8 cellular contexts compared by ENCODE assay signal in the genomic region with DNA sequence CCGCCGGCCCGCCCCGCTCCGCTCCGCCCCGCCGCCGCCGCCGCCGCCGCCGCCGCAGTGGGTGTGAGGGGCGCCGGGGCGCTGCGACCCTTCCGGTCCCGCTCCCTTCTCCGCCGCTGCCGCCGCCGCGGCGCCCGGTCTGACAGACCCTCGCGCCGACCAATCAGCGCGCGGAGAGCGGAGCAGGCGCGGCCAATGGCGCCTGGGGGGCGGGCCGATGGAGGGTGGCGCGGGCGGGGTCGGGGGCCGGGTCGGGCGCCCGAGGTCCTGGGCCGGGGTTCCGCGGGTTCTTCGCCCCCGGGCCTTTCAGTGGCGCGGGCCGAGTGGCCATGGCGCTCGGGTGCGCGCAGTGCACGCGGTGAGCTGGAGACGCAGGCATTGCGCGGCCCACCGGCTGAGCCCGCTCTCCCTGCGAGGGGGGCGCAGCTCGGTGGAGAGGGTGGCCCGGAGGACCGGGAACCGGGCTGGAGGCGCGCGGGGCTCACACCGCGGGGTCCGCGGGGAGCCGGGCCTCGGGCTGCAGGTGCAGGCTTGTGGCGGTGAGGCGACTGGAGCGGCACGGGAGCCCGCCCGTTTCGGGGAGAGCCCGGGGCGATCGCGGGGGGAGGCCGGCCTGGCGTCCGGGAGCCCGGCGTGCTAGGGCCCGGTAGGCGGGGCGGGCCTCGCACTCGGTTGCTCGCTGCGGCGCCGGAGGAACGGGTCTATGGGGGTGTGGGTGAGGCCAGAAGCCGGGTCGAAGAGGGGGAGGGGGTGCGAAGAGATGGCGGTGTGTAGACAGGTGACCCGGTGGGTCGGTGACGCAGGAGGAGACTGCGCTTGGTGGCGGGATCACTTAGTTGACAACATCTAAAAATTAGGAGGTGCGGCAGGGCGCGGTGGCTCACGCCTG. TPM values are rescaled to one million over a fixed set of nuclear protein-coding genes. Genes with fewer than 3 reads are reported as not detected.
DNase-seq lines count a peak whose midpoint lies in the region; ATAC-seq and TF ChIP-seq lines count a peak whose summit lies in the region.

A gene (minus strand): TSS at position 141 of the 889 bp plus-strand sequence. CDS start 11,522 bp downstream, outside the sequence.

- TF ChIP-seq CTCF in ascending aorta (IDR thresholded peaks at IDR 0.05) = no peak

- H3K27ac ChIP-seq in ascending aorta = peak within 1 kb of the TSS; percentile 73 to 88
- H3K27ac ChIP-seq in aorta (ENCODE audit: low read depth in 1 of 2, low read length in 2 of 2) = peak within 1 kb of the TSS; percentile 48 to 81

- no peaks in the 10 kb centered on the region for H3K36me3 ChIP-seq in ascending aorta
- no peaks in the 10 kb centered on the region for H3K36me3 ChIP-seq in aorta (ENCODE audit: control insufficient read depth in 1 of 2, insufficient read depth in 2 of 2, low read length in 1 of 2)

- TF ChIP-seq POLR2A in GM15510 (IDR thresholded peaks at IDR 0.05; ENCODE audit: borderline replicate concordance, extremely low read depth, insufficient read length) = peak; percentile 59

- peaks cover 3 to 13% of the 10 kb centered on the region in 2 donors for H3K4me1 ChIP-seq in ascending aorta
- no peaks in the 10 kb centered on the region for H3K4me1 ChIP-seq in aorta (ENCODE audit: control insufficient read depth in 1 of 2, insufficient read depth in 2 of 2, low read length in 2 of 2)

- no peaks in the 10 kb centered on the region for H3K9me3 ChIP-seq in ascending aorta
- no peaks in the 10 kb centered on the region for H3K9me3 ChIP-seq in aorta (ENCODE audit: control insufficient read depth, low read length)

- 0 to 1% methylated on average over 79 to 122 of the region's 122 CpGs for WGBS in aorta, 2 donors

- DNase-seq in NCI-H1105 (lab: John Stamatoyannopoulos, UW) (peak; percentile 62), T-helper 22 cell (ENCODE audit: low read depth) (peak; percentile 78), ascending aorta (ENCODE audit: low spot score in 2 of 2) (peak in 1 of 2 donors; percentile 89), hepatic stellate cell (ENCODE audit: low spot score) (peak; percentile 94), retina (peak; percentile 84), aorta (peak; percentile 89 to 94)

- no peaks in the 10 kb centered on the region for H3K27me3 ChIP-seq in ascending aorta
- H3K27me3 ChIP-seq in aorta (ENCODE audit: control insufficient read depth in 1 of 2, insufficient read depth in 2 of 2, low read length in 1 of 2) = no peaks in the 10 kb centered on the region

- H3K4me3 ChIP-seq in ascending aorta (peak within 1 kb of the TSS; percentile 84 to 88), aorta (ENCODE audit: low read length in 2 of 2) (peak within 1 kb of the TSS; percentile 94 to 96)

- peak; percentile 87 for ATAC-seq in HG02610 (IDR thresholded peaks at IDR 0.05; ENCODE audit: unreplicated experiment)
- ATAC-seq in aorta (ENCODE audit: low FRiP score) = peak; percentile 93

- intact Hi-C loops in ascending aorta (cut with DNase I) (loop anchor here (5.0 to 10.0 kb wide), 3 partner anchors 220 to 513 kb away; a partner anchor contains a TSS), aorta (cut with DNase I) (loop anchor here (2.0 to 5.0 kb wide), 4 partner anchors 35 to 200 kb away; a partner anchor contains a TSS)

RNA-seq across cellular contexts. Expression of the gene that starts here (rescaled TPM):
- total RNA-seq in ascending aorta (12.9 TPM), aorta (10 to 100 TPM; 31.4 to 36.4 TPM)
- 10 to 100 TPM; 15.8 to 22.0 TPM for polyA plus RNA-seq in aorta
